In genomic region chr15:69298354-69298696, GRCh38 we compare ENCODE assay signal across 1 cellular context.
TF ChIP-seq lines count a peak whose summit lies in the region.

No MANE protein-coding gene starts in this region.

TF ChIP-seq in SK-N-SH, 30 proteins besides CTCF, POLR2A, EP300 and RAD21 (continued from another document):
- TF ChIP-seq MEF2A (IDR thresholded peaks at IDR 0.05; ENCODE audit: borderline replicate concordance, low read depth) (no peak), JUND (IDR thresholded peaks at IDR 0.05) (no peak), RCOR1 (IDR thresholded peaks at IDR 0.05; ENCODE audit: low read length) (no peak), GATA2 (CRISPR knock-in tag; IDR thresholded peaks at IDR 0.05) (no peak), NFIC (IDR thresholded peaks at IDR 0.05; ENCODE audit: borderline replicate concordance) (no peak), EZH2phosphoT487 (IDR thresholded peaks at IDR 0.05; ENCODE audit: borderline replicate concordance, low read depth) (no peak), FOXJ3 (CRISPR knock-in tag; IDR thresholded peaks at IDR 0.05) (no peak), TEAD4 (IDR thresholded peaks at IDR 0.05; ENCODE audit: borderline replicate concordance, insufficient read depth) (no peak), MAX (IDR thresholded peaks at IDR 0.05; ENCODE audit: low read depth) (no peak)
